ENCODE assay signal across 16 cellular contexts in genomic region chr9:129210125-129210524, GRCh38. TPM values are rescaled to one million over a fixed set of nuclear protein-coding genes. Genes with fewer than 3 reads are reported as not detected.
A peak's percentile ranks its signal among the peaks of the same experiment; 100 is the strongest.
DNase-seq lines count a peak whose midpoint lies in the region; ATAC-seq and TF ChIP-seq lines count a peak whose summit lies in the region.
"Had no signal": no experiment of that assay in that cellular context is flagged by ENCODE, and none has a peak within 500 bp of the region (broad histone marks: within the 10 kb centered on the region; RNA-seq: fewer than 3 reads in every experiment).

No MANE protein-coding gene starts in this region.

- peaks cover 45% of the 10 kb centered on the region for H3K4me1 ChIP-seq in CD8-positive, alpha-beta T cell (ENCODE audit: insufficient read depth, low read length)
- H3K4me1 ChIP-seq: Peyer's patch, SJSA1 had no signal

- no peak overlapping the region for H3K27ac ChIP-seq in CD8-positive, alpha-beta T cell (ENCODE audit: low read depth, low read length)
- H3K27ac ChIP-seq: C4-2B, Peyer's patch, SJSA1 had no signal

- H3K9me3 ChIP-seq in iPS-18c (ENCODE audit: control insufficient read depth, insufficient read depth, low read length) = no peaks in the 10 kb centered on the region
- no peaks in the 10 kb centered on the region for H3K9me3 ChIP-seq in CD8-positive, alpha-beta T cell (ENCODE audit: low read length)
- H3K9me3 ChIP-seq: Peyer's patch, SJSA1 had no signal

- no peak overlapping the region for H3K27ac Mint-ChIP-seq in activated naive CD8-positive, alpha-beta T cell
- no peak overlapping the region for H3K27ac Mint-ChIP-seq in activated naive CD8-positive, alpha-beta T cell treated with anti-CD3 and anti-CD28 coated beads, Interleukin-2, amount 50 U/mL, for 24 hours
- H3K27ac Mint-ChIP-seq in WTC11 = peak overlapping the region; percentile 98
- no peak overlapping the region for H3K27ac Mint-ChIP-seq in CD8-positive, alpha-beta T cell

- no peak for ATAC-seq in activated naive CD8-positive, alpha-beta T cell treated with anti-CD3 and anti-CD28 coated beads, Interleukin-2, amount 50 U/mL, for 24 hours
- ATAC-seq in WTC11 = no peak
- no peak for ATAC-seq in CD8-positive, alpha-beta T cell

- peak overlapping the region; percentile 10 for H3K4me3 Mint-ChIP-seq in activated naive CD8-positive, alpha-beta T cell
- H3K4me3 Mint-ChIP-seq in activated naive CD8-positive, alpha-beta T cell treated with anti-CD3 and anti-CD28 coated beads, Interleukin-2, amount 50 U/mL, for 24 hours = no peak overlapping the region
- H3K4me3 Mint-ChIP-seq in WTC11 = peak overlapping the region; percentile 97
- no peak overlapping the region for H3K4me3 Mint-ChIP-seq in CD8-positive, alpha-beta T cell

- peaks cover 2% of the 10 kb centered on the region for H3K36me3 Mint-ChIP-seq in activated naive CD8-positive, alpha-beta T cell
- H3K36me3 Mint-ChIP-seq in activated naive CD8-positive, alpha-beta T cell treated with anti-CD3 and anti-CD28 coated beads, Interleukin-2, amount 50 U/mL, for 24 hours (ENCODE audit: low read depth) = no peaks in the 10 kb centered on the region
- peaks cover 12% of the 10 kb centered on the region for H3K36me3 Mint-ChIP-seq in WTC11
- no peaks in the 10 kb centered on the region for H3K36me3 Mint-ChIP-seq in CD8-positive, alpha-beta T cell

- no peak for TF ChIP-seq CTCF in WTC11 (IDR thresholded peaks at IDR 0.05)
- no peak for TF ChIP-seq CTCF in CD8-positive, alpha-beta T cell (IDR thresholded peaks at IDR 0.05)

- CTCF ChIA-PET in WTC11 (lab: Charles Lee) = interaction anchor here (0.7 to 2.7 kb wide), 3 partner anchors 23 to 36 kb away, joined by 3 to 15 read pairs (median 3); no protein-coding TSS in a partner anchor
- CTCF ChIA-PET in CD8-positive, alpha-beta T cell (lab: Charles Lee) = interaction anchor here (0.6 to 1.3 kb wide), 4 partner anchors 37 to 263 kb away, joined by 3 to 5 read pairs (median 3); no protein-coding TSS in a partner anchor

- no peaks in the 10 kb centered on the region for H3K9me3 Mint-ChIP-seq in activated naive CD8-positive, alpha-beta T cell (ENCODE audit: low read depth)
- no peaks in the 10 kb centered on the region for H3K9me3 Mint-ChIP-seq in activated naive CD8-positive, alpha-beta T cell treated with anti-CD3 and anti-CD28 coated beads, Interleukin-2, amount 50 U/mL, for 24 hours
- H3K9me3 Mint-ChIP-seq in WTC11 = no peaks in the 10 kb centered on the region
- no peaks in the 10 kb centered on the region for H3K9me3 Mint-ChIP-seq in CD8-positive, alpha-beta T cell

- intact Hi-C loops in CD8-positive, alpha-beta T cell (cut with DNase I, micrococcal nuclease) = no loop called here

- peak overlapping the region; percentile 79; the same call in 1 of the 2 replicates for H3K4me3 ChIP-seq in iPS-18c (ENCODE audit: insufficient read depth, low read depth, low read length)
- no peak overlapping the region for H3K4me3 ChIP-seq in CD8-positive, alpha-beta T cell (ENCODE audit: low read depth, low read length)
- H3K4me3 ChIP-seq: Peyer's patch, SJSA1 had no signal

- no peaks in the 10 kb centered on the region for H3K27me3 ChIP-seq in CD8-positive, alpha-beta T cell (ENCODE audit: insufficient read depth, low read length)
- H3K27me3 ChIP-seq: Peyer's patch, SJSA1 had no signal

- no peak for DNase-seq in activated naive CD8-positive, alpha-beta T cell treated with anti-CD3 and anti-CD28 coated beads, Interleukin-2, amount 50 U/mL, for 24 hours
- no peak for DNase-seq in WTC11 (ENCODE audit: low spot score)
- DNase-seq in stimulated activated CD4-positive, alpha-beta T cell treated with anti-CD3 and anti-CD28 coated beads, Interleukin-15, amount 100 ng/mL, for 24 hours = no peak
- DNase-seq in CD8-positive, alpha-beta T cell = no peak
- no peak for DNase-seq in HK-2 (ENCODE audit: unreplicated experiment)
- DNase-seq: NCI-H1105, NCI-H2029 treated with DMSO at 0.1 percent for 48 hours, NCI-H2171, NCI-H345, NCI-H524 treated with DMSO at 0.1 percent for 48 hours, NCI-H82, Peyer's patch had no signal

- H3K36me3 ChIP-seq in CD8-positive, alpha-beta T cell (ENCODE audit: insufficient read depth, low read length) = no peaks in the 10 kb centered on the region
- H3K36me3 ChIP-seq: Peyer's patch, SJSA1 had no signal

- no peaks in the 10 kb centered on the region for H3K27me3 Mint-ChIP-seq in activated naive CD8-positive, alpha-beta T cell
- no peaks in the 10 kb centered on the region for H3K27me3 Mint-ChIP-seq in activated naive CD8-positive, alpha-beta T cell treated with anti-CD3 and anti-CD28 coated beads, Interleukin-2, amount 50 U/mL, for 24 hours
- no peaks in the 10 kb centered on the region for H3K27me3 Mint-ChIP-seq in WTC11 (ENCODE audit: low read depth)
- H3K27me3 Mint-ChIP-seq in CD8-positive, alpha-beta T cell (ENCODE audit: low read depth) = no peaks in the 10 kb centered on the region

- peaks cover 37% of the 10 kb centered on the region for H3K4me1 Mint-ChIP-seq in activated naive CD8-positive, alpha-beta T cell (ENCODE audit: low read depth)
- peaks cover 35% of the 10 kb centered on the region for H3K4me1 Mint-ChIP-seq in activated naive CD8-positive, alpha-beta T cell treated with anti-CD3 and anti-CD28 coated beads, Interleukin-2, amount 50 U/mL, for 24 hours
- H3K4me1 Mint-ChIP-seq in WTC11 = peaks cover 38% of the 10 kb centered on the region
- peaks cover 44% of the 10 kb centered on the region for H3K4me1 Mint-ChIP-seq in CD8-positive, alpha-beta T cell (ENCODE audit: low read depth)

- POLR2A ChIA-PET in WTC11 (lab: Charles Lee) = no interaction called here
- POLR2A ChIA-PET in CD8-positive, alpha-beta T cell (lab: Charles Lee) = interaction anchor here (0.7 to 1.0 kb wide), 2 partner anchors 32 to 923 kb away, joined by 3 to 6 read pairs; partner anchors contain the start of gene IER5L

TF ChIP-seq in WTC11, 78 proteins besides CTCF, POLR2A, EP300 and RAD21:
- TF ChIP-seq ZNF219 (CRISPR knock-in tag; IDR thresholded peaks at IDR 0.05; ENCODE audit: borderline replicate concordance) = no peak
- TF ChIP-seq, protein P1, sequence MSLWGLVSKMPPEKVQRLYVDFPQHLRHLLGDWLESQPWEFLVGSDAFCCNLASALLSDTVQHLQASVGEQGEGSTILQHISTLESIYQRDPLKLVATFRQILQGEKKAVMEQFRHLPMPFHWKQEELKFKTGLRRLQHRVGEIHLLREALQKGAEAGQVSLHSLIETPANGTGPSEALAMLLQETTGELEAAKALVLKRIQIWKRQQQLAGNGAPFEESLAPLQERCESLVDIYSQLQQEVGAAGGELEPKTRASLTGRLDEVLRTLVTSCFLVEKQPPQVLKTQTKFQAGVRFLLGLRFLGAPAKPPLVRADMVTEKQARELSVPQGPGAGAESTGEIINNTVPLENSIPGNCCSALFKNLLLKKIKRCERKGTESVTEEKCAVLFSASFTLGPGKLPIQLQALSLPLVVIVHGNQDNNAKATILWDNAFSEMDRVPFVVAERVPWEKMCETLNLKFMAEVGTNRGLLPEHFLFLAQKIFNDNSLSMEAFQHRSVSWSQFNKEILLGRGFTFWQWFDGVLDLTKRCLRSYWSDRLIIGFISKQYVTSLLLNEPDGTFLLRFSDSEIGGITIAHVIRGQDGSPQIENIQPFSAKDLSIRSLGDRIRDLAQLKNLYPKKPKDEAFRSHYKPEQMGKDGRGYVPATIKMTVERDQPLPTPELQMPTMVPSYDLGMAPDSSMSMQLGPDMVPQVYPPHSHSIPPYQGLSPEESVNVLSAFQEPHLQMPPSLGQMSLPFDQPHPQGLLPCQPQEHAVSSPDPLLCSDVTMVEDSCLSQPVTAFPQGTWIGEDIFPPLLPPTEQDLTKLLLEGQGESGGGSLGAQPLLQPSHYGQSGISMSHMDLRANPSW (CRISPR knock-in tag; conservative IDR thresholded peaks at IDR 0.05; ENCODE audit: low read depth) = no peak
- TF ChIP-seq ARID4B (CRISPR knock-in tag; IDR thresholded peaks at IDR 0.05; ENCODE audit: borderline replicate concordance) = no peak
- no peak for TF ChIP-seq ELF4 (CRISPR knock-in tag; IDR thresholded peaks at IDR 0.05; ENCODE audit: low read depth)
- TF ChIP-seq SMAD3 (CRISPR knock-in tag; IDR thresholded peaks at IDR 0.05; ENCODE audit: borderline replicate concordance) = no peak
- TF ChIP-seq ETV6 (CRISPR knock-in tag; IDR thresholded peaks at IDR 0.05) = 0 out of 2 replicates have a peak, but pooled peaks have one; percentile 5
- TF ChIP-seq ZNF121 (CRISPR knock-in tag; IDR thresholded peaks at IDR 0.05) = no peak

RNA-seq across cellular contexts. Expression of gene IER5L, which starts 32.1 kb away (rescaled TPM):
- total RNA-seq in WTC11 (2021) = 4.6 to 5.9 TPM (median 5.1 TPM) in 3 replicates
- total RNA-seq in CD8-positive, alpha-beta T cell = 10 to 100 TPM; 21.7 to 25.1 TPM

Comparison
In these comparisons a context has a peak if more than half of its experiments do, and no peak if none do; other contexts are left out.
1. H3K4me3 Mint-ChIP-seq: peak in activated naive CD8-positive, alpha-beta T cell (single experiment) and WTC11 (single experiment); none in activated naive CD8-positive, alpha-beta T cell treated with anti-CD3 and anti-CD28 coated beads, Interleukin-2, amount 50 U/mL, for 24 hours (single experiment) and CD8-positive, alpha-beta T cell (single experiment).